ENCODE assay signal across 10 cellular contexts in genomic region chr1:234719454-234720258, GRCh38.
DNase-seq lines count a peak whose midpoint lies in the region; ATAC-seq, FAIRE-seq and TF ChIP-seq lines count a peak whose summit lies in the region.
"Had no signal": no experiment of that assay in that cellular context is flagged by ENCODE, and none has a peak within 500 bp of the region (broad histone marks: within the 10 kb centered on the region; RNA-seq: fewer than 3 reads in every experiment).

No MANE protein-coding gene starts in this region.

- H3K9me3 ChIP-seq in endothelial cell of umbilical vein (replicated peaks; ENCODE audit: control insufficient read depth, insufficient read depth, low read length) (no peaks in the 10 kb centered on the region), neural progenitor cell (ENCODE audit: low read depth) (no peaks in the 10 kb centered on the region), upper lobe of left lung (no peaks in the 10 kb centered on the region)

- no peaks in the 10 kb centered on the region for H3K9me3 Mint-ChIP-seq in activated naive CD4-positive, alpha-beta T cell treated with anti-CD3 and anti-CD28 coated beads, Interleukin-2, amount 50 U/mL, for 24 hours
- H3K9me3 Mint-ChIP-seq in activated naive CD4-positive, alpha-beta T cell treated with anti-CD3 and anti-CD28 coated beads for 36 hours, result no peaks in the 10 kb centered on the region
- H3K9me3 Mint-ChIP-seq in neural progenitor cell, result peaks cover 3% of the 10 kb centered on the region

- no peak for DNase-seq in activated naive CD4-positive, alpha-beta T cell treated with anti-CD3 and anti-CD28 coated beads for 36 hours
- DNase-seq in endothelial cell of umbilical vein (ENCODE audit: low read depth, low spot score) (peak; percentile 30), neural progenitor cell (ENCODE audit: low spot score) (no peak), upper lobe of left lung (no peak), activated gamma-delta T cell treated with Interleukin-2 at 50 U/mL for 16 hours (no peak)
- DNase-seq in NK-92 treated with Interleukin-12 subunit alpha and Interleukin-12 subunit beta, amount 100 ng/mL, for 24 hours (lab: John Stamatoyannopoulos, UW), result no peak
- DNase-seq: anterior cingulate cortex, kidney glomerular epithelial cell had no signal

- FAIRE-seq in endothelial cell of umbilical vein (lab: Jason Lieb, UNC), result no peak

- no peaks in the 10 kb centered on the region for H3K9me1 ChIP-seq in endothelial cell of umbilical vein (replicated peaks; ENCODE audit: control insufficient read depth, extremely low read depth, insufficient read depth, low read length)

- intact Hi-C loops in activated naive CD4-positive, alpha-beta T cell treated with anti-CD3 and anti-CD28 coated beads for 36 hours (cut with micrococcal nuclease), result loop anchor here (5.0 kb wide), 1 partner anchor 608 kb away; the partner anchor contains the start of genes ARID4B and GGPS1
- intact Hi-C loops in endothelial cell of umbilical vein (cut with micrococcal nuclease), result no loop called here

- H3K27me3 ChIP-seq in endothelial cell of umbilical vein (ENCODE audit: control insufficient read depth in 2 of 2, insufficient read depth in 2 of 2, low read length in 2 of 2), result no peaks in the 10 kb centered on the region
- no peaks in the 10 kb centered on the region for H3K27me3 ChIP-seq in neural progenitor cell
- no peaks in the 10 kb centered on the region for H3K27me3 ChIP-seq in upper lobe of left lung

- no peak overlapping the region for H3K4me3 Mint-ChIP-seq in activated naive CD4-positive, alpha-beta T cell treated with anti-CD3 and anti-CD28 coated beads, Interleukin-2, amount 50 U/mL, for 24 hours
- H3K4me3 Mint-ChIP-seq in activated naive CD4-positive, alpha-beta T cell treated with anti-CD3 and anti-CD28 coated beads for 36 hours, result no peak overlapping the region
- no peak overlapping the region for H3K4me3 Mint-ChIP-seq in neural progenitor cell

- H3K4me3 ChIP-seq in endothelial cell of umbilical vein (replicated peaks in 1 of 3; ENCODE audit: insufficient read depth in 1 of 3, low read depth in 1 of 3, low read length in 3 of 3) (no peak overlapping the region), neural progenitor cell (no peak overlapping the region), upper lobe of left lung (no peak overlapping the region)

- 64 to 65% methylated on average over 8 of the region's 8 CpGs for WGBS in upper lobe of left lung, 2 donors

- H3K36me3 Mint-ChIP-seq in activated naive CD4-positive, alpha-beta T cell treated with anti-CD3 and anti-CD28 coated beads, Interleukin-2, amount 50 U/mL, for 24 hours, result no peaks in the 10 kb centered on the region
- H3K36me3 Mint-ChIP-seq in activated naive CD4-positive, alpha-beta T cell treated with anti-CD3 and anti-CD28 coated beads for 36 hours (ENCODE audit: low read depth), result no peaks in the 10 kb centered on the region
- H3K36me3 Mint-ChIP-seq in neural progenitor cell, result no peaks in the 10 kb centered on the region

- no peak for TF ChIP-seq CTCF in endothelial cell of umbilical vein (IDR thresholded peaks at IDR 0.05; ENCODE audit: extremely low read depth in 1 of 2, insufficient read depth in 1 of 2, low read depth in 1 of 2, low read length in 2 of 2)
- no peak for TF ChIP-seq CTCF in neural progenitor cell (IDR thresholded peaks at IDR 0.05)
- no peak for TF ChIP-seq CTCF in upper lobe of left lung (IDR thresholded peaks at IDR 0.05)

- H3K4me1 Mint-ChIP-seq in activated naive CD4-positive, alpha-beta T cell treated with anti-CD3 and anti-CD28 coated beads, Interleukin-2, amount 50 U/mL, for 24 hours, result peaks cover 46% of the 10 kb centered on the region
- peaks cover 35% of the 10 kb centered on the region for H3K4me1 Mint-ChIP-seq in activated naive CD4-positive, alpha-beta T cell treated with anti-CD3 and anti-CD28 coated beads for 36 hours (ENCODE audit: low read depth)
- peaks cover 85% of the 10 kb centered on the region for H3K4me1 Mint-ChIP-seq in neural progenitor cell

- peaks cover 15% of the 10 kb centered on the region for H3F3A ChIP-seq in neural progenitor cell (ENCODE audit: low read depth)

- H4K20me1 ChIP-seq in endothelial cell of umbilical vein (replicated peaks; ENCODE audit: control insufficient read depth, extremely low read depth, insufficient read depth, low read length) (no peaks in the 10 kb centered on the region), neural progenitor cell (ENCODE audit: low read depth) (no peaks in the 10 kb centered on the region)

- CTCF ChIA-PET in activated naive CD4-positive, alpha-beta T cell treated with anti-CD3 and anti-CD28 coated beads for 36 hours (lab: Charles Lee), result interaction anchor here (0.6 to 1.1 kb wide), 2 partner anchors 12 to 120 kb away, joined by 3 read pairs; no protein-coding TSS in a partner anchor
- CTCF ChIA-PET in endothelial cell of umbilical vein (lab: Charles Lee), result interaction anchor here (1.0 to 3.5 kb wide), 3 partner anchors 108 to 122 kb away, joined by 3 to 15 read pairs (median 3); no protein-coding TSS in a partner anchor

- TF ChIP-seq EP300 in upper lobe of left lung (IDR thresholded peaks at IDR 0.05), result peak in 1 of 4 donors; percentile 79

- H3K79me2 ChIP-seq in endothelial cell of umbilical vein (ENCODE audit: control insufficient read depth, insufficient read depth, low read length) (no peaks in the 10 kb centered on the region), neural progenitor cell (ENCODE audit: low read depth) (no peaks in the 10 kb centered on the region)

- H3K27ac Mint-ChIP-seq in activated naive CD4-positive, alpha-beta T cell treated with anti-CD3 and anti-CD28 coated beads, Interleukin-2, amount 50 U/mL, for 24 hours, result peak overlapping the region; percentile 43
- no peak overlapping the region for H3K27ac Mint-ChIP-seq in activated naive CD4-positive, alpha-beta T cell treated with anti-CD3 and anti-CD28 coated beads for 36 hours
- peak overlapping the region; percentile 83 for H3K27ac Mint-ChIP-seq in neural progenitor cell

- H3K36me3 ChIP-seq in endothelial cell of umbilical vein (ENCODE audit: control insufficient read depth in 2 of 2, extremely low read depth in 1 of 2, insufficient read depth in 2 of 2, low read length in 2 of 2), result no peaks in the 10 kb centered on the region
- no peaks in the 10 kb centered on the region for H3K36me3 ChIP-seq in neural progenitor cell
- H3K36me3 ChIP-seq in upper lobe of left lung, result no peaks in the 10 kb centered on the region

- peaks cover 70% of the 10 kb centered on the region for H3K4me1 ChIP-seq in endothelial cell of umbilical vein (ENCODE audit: control insufficient read depth, extremely low read depth, insufficient read depth, low read length)
- peaks cover 31% of the 10 kb centered on the region for H3K4me1 ChIP-seq in neural progenitor cell
- peaks cover 67 to 84% (median 81%) of the 10 kb centered on the region in 4 donors for H3K4me1 ChIP-seq in upper lobe of left lung

- POLR2A ChIA-PET in endothelial cell of umbilical vein (lab: Charles Lee), result no interaction called here

- dilution Hi-C loops in endothelial cell of umbilical vein (cut with MboI; ENCODE audit: extremely low pct_ligation_motif_present, low sequenced_read_pairs), result loop anchor here (10.0 kb wide), 1 partner anchor 355 kb away; no protein-coding TSS in a partner anchor

- ATAC-seq in upper lobe of left lung (ENCODE audit: low FRiP score in 2 of 2) (no peak), HG02610 (IDR thresholded peaks at IDR 0.05; ENCODE audit: unreplicated experiment) (no peak)

- H3K4me2 ChIP-seq in endothelial cell of umbilical vein (ENCODE audit: insufficient read depth, low read length), result no peak overlapping the region
- H3K4me2 ChIP-seq in neural progenitor cell, result no peak overlapping the region

- H2AFZ ChIP-seq in endothelial cell of umbilical vein (ENCODE audit: low read depth, low read length) (no peak overlapping the region), neural progenitor cell (replicated peaks) (no peak overlapping the region)

- H3K27me3 Mint-ChIP-seq in activated naive CD4-positive, alpha-beta T cell treated with anti-CD3 and anti-CD28 coated beads, Interleukin-2, amount 50 U/mL, for 24 hours, result no peaks in the 10 kb centered on the region
- H3K27me3 Mint-ChIP-seq in activated naive CD4-positive, alpha-beta T cell treated with anti-CD3 and anti-CD28 coated beads for 36 hours (ENCODE audit: low read depth), result no peaks in the 10 kb centered on the region
- H3K27me3 Mint-ChIP-seq in neural progenitor cell (ENCODE audit: insufficient read depth, low read depth), result peaks cover 2% of the 10 kb centered on the region

- H3K9ac ChIP-seq in endothelial cell of umbilical vein (replicated peaks; ENCODE audit: extremely low read depth, insufficient read depth, low read length) (no peak overlapping the region), neural progenitor cell (no peak overlapping the region)

- TF ChIP-seq POLR2A in endothelial cell of umbilical vein (IDR thresholded peaks at IDR 0.05; ENCODE audit: low read depth, low read length) (no peak), upper lobe of left lung (IDR thresholded peaks at IDR 0.05) (no peak)

- H3K27ac ChIP-seq in endothelial cell of umbilical vein (ENCODE audit: insufficient read depth, low read depth, low read length) (no peak overlapping the region), neural progenitor cell (no peak overlapping the region), upper lobe of left lung (peak overlapping the region; percentile 93 to 98 (median 96))

- BruUV-seq in endothelial cell of umbilical vein (replicated peaks; lab: Mats Ljungman, UMichigan), result no TSS peak

TF ChIP-seq in endothelial cell of umbilical vein, 7 proteins besides CTCF, POLR2A, EP300 and RAD21:
- TF ChIP-seq POLR2AphosphoS5 (IDR thresholded peaks at IDR 0.05; ENCODE audit: insufficient read depth, low read depth, low read length), result no peak
- no peak for TF ChIP-seq MYC (IDR thresholded peaks at IDR 0.05; ENCODE audit: low read depth, low read length)
- no peak for TF ChIP-seq FOS (IDR thresholded peaks at IDR 0.05; ENCODE audit: borderline replicate concordance, insufficient read depth, low read length)
- TF ChIP-seq EZH2 (IDR thresholded peaks at IDR 0.05; ENCODE audit: borderline replicate concordance, low read depth, low read length, severe bottlenecking), result no peak
- no peak for TF ChIP-seq GATA2 (IDR thresholded peaks at IDR 0.05; ENCODE audit: insufficient read depth, insufficient read length, low read depth, low read length)
- TF ChIP-seq JUN (IDR thresholded peaks at IDR 0.05; ENCODE audit: borderline replicate concordance, insufficient read depth, insufficient read length, low read depth), result no peak
- TF ChIP-seq MAX (IDR thresholded peaks at IDR 0.05; ENCODE audit: insufficient read depth, insufficient read length), result no peak

Comparison
In these comparisons a context has a peak if more than half of its experiments do, and no peak if none do; other contexts are left out.
1. H3K27ac ChIP-seq: peak in upper lobe of left lung (4 of 4); none in endothelial cell of umbilical vein (single experiment) and neural progenitor cell (single experiment).